1 cellular context compared by ENCODE assay signal in the genomic region with DNA sequence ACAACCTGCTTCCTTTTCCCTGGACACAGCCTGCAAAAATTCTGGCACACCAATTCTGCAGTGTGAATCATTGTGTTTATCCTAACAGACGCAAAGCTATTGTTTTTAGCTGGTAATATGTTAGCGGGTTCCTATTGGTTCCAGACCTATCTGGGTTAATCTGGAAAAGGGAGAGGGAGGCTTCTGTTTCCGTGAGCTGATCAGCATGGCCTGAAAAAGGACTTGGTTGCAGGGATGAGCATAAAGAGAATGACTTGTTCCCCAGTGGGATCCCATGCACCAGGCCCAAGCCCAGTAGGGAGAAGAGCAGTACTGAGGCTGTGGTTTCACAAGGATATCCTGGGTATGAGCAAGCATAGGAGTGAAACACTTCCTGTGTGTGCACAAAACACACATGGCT.
TF ChIP-seq lines count a peak whose summit lies in the region.

No MANE protein-coding gene starts in this region.

TF ChIP-seq in IMR-90, 13 proteins besides CTCF, POLR2A, EP300 and RAD21 (continued from another document):
- TF ChIP-seq, protein P1, sequence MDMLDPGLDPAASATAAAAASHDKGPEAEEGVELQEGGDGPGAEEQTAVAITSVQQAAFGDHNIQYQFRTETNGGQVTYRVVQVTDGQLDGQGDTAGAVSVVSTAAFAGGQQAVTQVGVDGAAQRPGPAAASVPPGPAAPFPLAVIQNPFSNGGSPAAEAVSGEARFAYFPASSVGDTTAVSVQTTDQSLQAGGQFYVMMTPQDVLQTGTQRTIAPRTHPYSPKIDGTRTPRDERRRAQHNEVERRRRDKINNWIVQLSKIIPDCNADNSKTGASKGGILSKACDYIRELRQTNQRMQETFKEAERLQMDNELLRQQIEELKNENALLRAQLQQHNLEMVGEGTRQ (IDR thresholded peaks at IDR 0.05; ENCODE audit: low read depth, low read length): no peak
- TF ChIP-seq BHLHE40 (IDR thresholded peaks at IDR 0.05; ENCODE audit: low read depth, low read length) (no peak), MXI1 (IDR thresholded peaks at IDR 0.05; ENCODE audit: borderline replicate concordance, low read depth, low read length) (no peak), RFX5 (IDR thresholded peaks at IDR 0.05; ENCODE audit: low read depth, low read length) (no peak), CHD1 (IDR thresholded peaks at IDR 0.05; ENCODE audit: low read depth, low read length) (no peak), SMC3 (IDR thresholded peaks at IDR 0.05; ENCODE audit: low read depth, low read length) (no peak), NFE2L2 (IDR thresholded peaks at IDR 0.05; ENCODE audit: low read depth, low read length) (no peak)
- TF ChIP-seq, protein P2, sequence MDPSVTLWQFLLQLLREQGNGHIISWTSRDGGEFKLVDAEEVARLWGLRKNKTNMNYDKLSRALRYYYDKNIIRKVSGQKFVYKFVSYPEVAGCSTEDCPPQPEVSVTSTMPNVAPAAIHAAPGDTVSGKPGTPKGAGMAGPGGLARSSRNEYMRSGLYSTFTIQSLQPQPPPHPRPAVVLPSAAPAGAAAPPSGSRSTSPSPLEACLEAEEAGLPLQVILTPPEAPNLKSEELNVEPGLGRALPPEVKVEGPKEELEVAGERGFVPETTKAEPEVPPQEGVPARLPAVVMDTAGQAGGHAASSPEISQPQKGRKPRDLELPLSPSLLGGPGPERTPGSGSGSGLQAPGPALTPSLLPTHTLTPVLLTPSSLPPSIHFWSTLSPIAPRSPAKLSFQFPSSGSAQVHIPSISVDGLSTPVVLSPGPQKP (IDR thresholded peaks at IDR 0.05; ENCODE audit: borderline replicate concordance, low read depth, low read length): no peak
